9 cellular contexts compared by ENCODE assay signal in genomic region chr11:71240865-71241691, GRCh38. TPM values are rescaled to one million over a fixed set of nuclear protein-coding genes. Genes with fewer than 3 reads are reported as not detected.
DNase-seq lines count a peak whose midpoint lies in the region; ATAC-seq and TF ChIP-seq lines count a peak whose summit lies in the region.
"Had no signal": no experiment of that assay in that cellular context is flagged by ENCODE, and none has a peak within 500 bp of the region (broad histone marks: within the 10 kb centered on the region; RNA-seq: fewer than 3 reads in every experiment).

No MANE protein-coding gene starts in this region.

- H3K27me3 ChIP-seq in body of pancreas (no peaks in the 10 kb centered on the region), lung (ENCODE audit: control insufficient read depth, insufficient read depth) (no peaks in the 10 kb centered on the region)

- intact Hi-C loops in body of pancreas (cut with DNase I) = no loop called here

- H3K27ac ChIP-seq in body of pancreas (peak overlapping the region; percentile 57 to 82 (median 72)), lung (ENCODE audit: low read depth in 1 of 2, low read length in 1 of 2) (peak overlapping the region in 1 of 2 donors; percentile 81)

- TF ChIP-seq POLR2A in body of pancreas (IDR thresholded peaks at IDR 0.05) = peak in 1 of 3 donors; percentile 7

- TF ChIP-seq CTCF in body of pancreas (IDR thresholded peaks at IDR 0.05) (no peak), lung (IDR thresholded peaks at IDR 0.05; ENCODE audit: control extremely low read depth, extremely low read depth) (no peak)

- no peaks in the 10 kb centered on the region for H3K36me3 Mint-ChIP-seq in activated naive CD4-positive, alpha-beta T cell treated with anti-CD3 and anti-CD28 coated beads, Interleukin-2, amount 50 U/mL, for 72 hours

- H3K4me1 ChIP-seq in body of pancreas (peaks cover 14% of the 10 kb centered on the region), lung (ENCODE audit: control insufficient read depth in 2 of 2, insufficient read depth in 2 of 2, low read length in 2 of 2) (peaks cover 0 to 7% of the 10 kb centered on the region in 2 donors)

- H3K4me3 ChIP-seq in body of pancreas (no peak overlapping the region), lung (no peak overlapping the region)

- H3K9me3 ChIP-seq in body of pancreas (no peaks in the 10 kb centered on the region), lung (ENCODE audit: control insufficient read depth in 2 of 2, insufficient read depth in 1 of 2, low read length in 1 of 2) (no peaks in the 10 kb centered on the region)

- 40 to 52% methylated on average over 17 of the region's 17 CpGs for WGBS in body of pancreas, 2 donors
- 13 to 24% methylated on average over 17 of the region's 17 CpGs for WGBS in lung, 2 donors

- ATAC-seq in HG03354 (IDR thresholded peaks at IDR 0.05; ENCODE audit: poor library complexity, severe bottlenecking, unreplicated experiment) (peak; percentile 48), body of pancreas (peak; percentile 82), lung (ENCODE audit: insufficient read depth, low FRiP score) (peak; percentile 44), GM21390 (IDR thresholded peaks at IDR 0.05; ENCODE audit: unreplicated experiment) (no peak), HG03571 (IDR thresholded peaks at IDR 0.05; ENCODE audit: unreplicated experiment) (no peak)
- no peak for ATAC-seq in activated naive CD4-positive, alpha-beta T cell treated with anti-CD3 and anti-CD28 coated beads, Interleukin-2, amount 50 U/mL, for 72 hours
- ATAC-seq: T-helper 17 cell had no signal

- DNase-seq in AG08396 (ENCODE audit: low spot score) (peak; percentile 81), body of pancreas (peak; percentile 37 to 70 (median 59)), lung (ENCODE audit: low spot score) (no peak), ecto neural progenitor cell (ENCODE audit: low spot score) (no peak)
- no peak for DNase-seq in activated naive CD4-positive, alpha-beta T cell treated with anti-CD3 and anti-CD28 coated beads, Interleukin-2, amount 50 U/mL, for 72 hours (ENCODE audit: low spot score in 2 of 2)
- DNase-seq: T-helper 17 cell had no signal

- no peaks in the 10 kb centered on the region for H3K36me3 ChIP-seq in body of pancreas (replicated peaks in 1 of 2; ENCODE audit: insufficient read depth in 1 of 2, low read depth in 2 of 2)
- no peaks in the 10 kb centered on the region for H3K36me3 ChIP-seq in lung (ENCODE audit: control insufficient read depth in 2 of 2, insufficient read depth in 2 of 2, low read length in 2 of 2)

- no peak overlapping the region for H3K27ac Mint-ChIP-seq in activated naive CD4-positive, alpha-beta T cell treated with anti-CD3 and anti-CD28 coated beads, Interleukin-2, amount 50 U/mL, for 72 hours
- H3K27ac Mint-ChIP-seq: T-helper 17 cell had no signal

- no peaks in the 10 kb centered on the region for H3K9me3 Mint-ChIP-seq in activated naive CD4-positive, alpha-beta T cell treated with anti-CD3 and anti-CD28 coated beads, Interleukin-2, amount 50 U/mL, for 72 hours

RNA-seq across cellular contexts. Expression of gene SHANK2, which starts 11.3 kb away (rescaled TPM):
- total RNA-seq in body of pancreas = 10 to 100 TPM; 44.4 to 94.9 TPM
- total RNA-seq in lung = 10 to 100 TPM; 42.7 to 55.4 TPM
- polyA plus RNA-seq in lung = 1 to 10 TPM; 3.0 to 9.0 TPM
- total RNA-seq in activated naive CD4-positive, alpha-beta T cell treated with anti-CD3 and anti-CD28 coated beads, Interleukin-2, amount 50 U/mL, for 72 hours = not detected

Comparison
In these comparisons a context has a peak if more than half of its experiments do, and no peak if none do; other contexts are left out.
1. DNase-seq: peak in AG08396 (single experiment) and body of pancreas (4 of 4); none in lung (single experiment), ecto neural progenitor cell (single experiment) and activated naive CD4-positive, alpha-beta T cell treated with anti-CD3 and anti-CD28 coated beads, Interleukin-2, amount 50 U/mL, for 72 hours (0 of 2).
2. ATAC-seq: peak in HG03354 (single experiment), body of pancreas (single experiment) and lung (single experiment); none in GM21390 (single experiment), HG03571 (single experiment) and activated naive CD4-positive, alpha-beta T cell treated with anti-CD3 and anti-CD28 coated beads, Interleukin-2, amount 50 U/mL, for 72 hours (0 of 2).
3. RNA of gene SHANK2, which starts 11.3 kb away (total RNA-seq): 44.4 to 94.9 TPM in body of pancreas and 42.7 to 55.4 TPM in lung; not detected in activated naive CD4-positive, alpha-beta T cell treated with anti-CD3 and anti-CD28 coated beads, Interleukin-2, amount 50 U/mL, for 72 hours; every median in the first group is over 10 times any median in the second.